ENCODE assay signal across 1 cellular context in the genomic region with DNA sequence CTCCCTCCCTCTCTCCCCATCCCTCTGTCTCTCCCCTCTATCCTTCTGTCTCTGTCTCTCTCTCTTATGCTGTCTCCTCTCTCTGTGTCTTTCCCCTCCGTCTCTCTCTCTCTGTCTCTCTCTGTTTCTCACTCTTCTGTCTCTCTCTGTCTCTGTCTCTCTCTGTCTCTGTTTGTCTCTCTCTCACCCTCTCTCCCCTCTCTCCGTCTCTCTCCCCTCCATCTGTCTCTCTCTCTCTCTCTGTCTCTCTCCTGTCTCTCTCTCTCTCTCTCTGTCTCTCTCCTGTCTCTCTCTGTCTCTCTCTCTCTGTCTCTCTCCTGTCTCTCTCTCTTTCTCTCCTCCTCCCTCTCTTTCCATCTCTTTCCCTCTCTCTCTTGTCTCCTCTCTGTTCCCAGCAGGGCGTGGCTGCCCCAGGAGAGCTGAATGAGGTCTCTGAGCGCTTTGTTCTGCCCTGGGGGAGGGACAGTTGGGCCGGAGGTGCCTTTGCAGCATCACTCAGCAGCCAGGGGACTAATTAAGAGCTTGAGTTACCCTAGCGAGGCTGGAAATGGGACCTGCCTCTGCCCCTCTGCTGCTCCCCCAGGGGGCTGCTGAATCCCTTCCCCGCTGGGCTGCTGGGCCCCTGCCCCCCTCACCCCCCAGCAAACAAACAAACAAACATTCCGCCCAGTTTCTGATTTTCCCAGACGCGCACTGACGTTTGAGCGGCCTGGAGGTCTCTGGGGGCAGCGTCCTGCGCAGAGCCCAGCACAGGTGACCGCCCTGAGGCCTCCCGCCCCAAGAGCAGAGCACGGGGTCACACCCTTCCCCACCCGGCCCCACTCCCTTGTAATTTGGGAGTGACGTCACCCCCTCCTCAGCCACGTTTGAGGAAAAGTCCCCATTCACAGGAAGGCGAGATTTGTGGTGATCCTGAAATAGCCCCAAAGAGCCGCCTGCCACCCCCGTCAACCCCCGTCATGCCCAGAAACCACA.
TF ChIP-seq lines count a peak whose summit lies in the region.

No MANE protein-coding gene starts in this region.

TF ChIP-seq in GM23338, 12 proteins besides CTCF, POLR2A, EP300 and RAD21 (continued from another document):
- TF ChIP-seq, protein P1, sequence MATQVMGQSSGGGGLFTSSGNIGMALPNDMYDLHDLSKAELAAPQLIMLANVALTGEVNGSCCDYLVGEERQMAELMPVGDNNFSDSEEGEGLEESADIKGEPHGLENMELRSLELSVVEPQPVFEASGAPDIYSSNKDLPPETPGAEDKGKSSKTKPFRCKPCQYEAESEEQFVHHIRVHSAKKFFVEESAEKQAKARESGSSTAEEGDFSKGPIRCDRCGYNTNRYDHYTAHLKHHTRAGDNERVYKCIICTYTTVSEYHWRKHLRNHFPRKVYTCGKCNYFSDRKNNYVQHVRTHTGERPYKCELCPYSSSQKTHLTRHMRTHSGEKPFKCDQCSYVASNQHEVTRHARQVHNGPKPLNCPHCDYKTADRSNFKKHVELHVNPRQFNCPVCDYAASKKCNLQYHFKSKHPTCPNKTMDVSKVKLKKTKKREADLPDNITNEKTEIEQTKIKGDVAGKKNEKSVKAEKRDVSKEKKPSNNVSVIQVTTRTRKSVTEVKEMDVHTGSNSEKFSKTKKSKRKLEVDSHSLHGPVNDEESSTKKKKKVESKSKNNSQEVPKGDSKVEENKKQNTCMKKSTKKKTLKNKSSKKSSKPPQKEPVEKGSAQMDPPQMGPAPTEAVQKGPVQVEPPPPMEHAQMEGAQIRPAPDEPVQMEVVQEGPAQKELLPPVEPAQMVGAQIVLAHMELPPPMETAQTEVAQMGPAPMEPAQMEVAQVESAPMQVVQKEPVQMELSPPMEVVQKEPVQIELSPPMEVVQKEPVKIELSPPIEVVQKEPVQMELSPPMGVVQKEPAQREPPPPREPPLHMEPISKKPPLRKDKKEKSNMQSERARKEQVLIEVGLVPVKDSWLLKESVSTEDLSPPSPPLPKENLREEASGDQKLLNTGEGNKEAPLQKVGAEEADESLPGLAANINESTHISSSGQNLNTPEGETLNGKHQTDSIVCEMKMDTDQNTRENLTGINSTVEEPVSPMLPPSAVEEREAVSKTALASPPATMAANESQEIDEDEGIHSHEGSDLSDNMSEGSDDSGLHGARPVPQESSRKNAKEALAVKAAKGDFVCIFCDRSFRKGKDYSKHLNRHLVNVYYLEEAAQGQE (IDR thresholded peaks at IDR 0.05; ENCODE audit: unreplicated experiment), result no peak
